In the genomic region with DNA sequence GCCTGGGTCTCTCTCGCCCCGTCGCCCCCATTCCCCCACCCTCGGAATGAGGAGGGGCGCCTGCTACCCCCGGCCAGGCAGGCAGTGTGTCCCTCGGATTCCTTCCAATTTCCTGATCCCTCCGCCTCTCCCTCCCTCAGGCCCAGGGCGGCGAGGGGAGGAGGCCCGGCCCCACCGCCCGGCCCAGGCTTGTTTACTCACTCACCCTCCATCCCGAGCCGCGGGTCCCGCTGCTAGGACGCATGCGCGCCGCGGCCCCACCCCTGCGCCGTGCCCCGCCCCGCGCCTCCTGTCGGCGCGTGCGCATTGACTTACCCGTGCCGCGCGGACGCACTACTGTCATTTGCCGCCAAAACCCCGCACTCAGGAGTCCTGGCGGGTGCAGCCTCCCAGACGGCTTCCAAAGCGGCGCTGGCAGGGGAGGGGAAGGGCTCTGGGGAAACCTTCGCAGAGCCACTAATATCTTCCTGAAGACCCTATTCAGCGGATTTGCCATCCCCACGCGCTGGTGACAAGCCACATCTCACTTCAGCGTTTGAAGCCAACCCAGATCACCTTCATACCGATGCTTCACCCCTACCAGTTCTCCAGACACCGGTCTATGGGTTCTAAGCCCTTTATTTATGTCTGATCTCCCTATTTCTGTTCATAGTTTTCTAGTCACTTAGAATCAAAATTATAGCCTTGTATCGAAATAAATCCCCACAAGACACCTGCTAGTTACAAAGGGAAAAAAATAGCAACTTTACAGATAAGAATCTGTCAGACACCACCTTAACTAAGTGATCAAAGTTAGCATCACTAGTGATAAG, we compare ENCODE assay signal across 8 cellular contexts. TPM values are rescaled to one million over a fixed set of nuclear protein-coding genes. Genes with fewer than 3 reads are reported as not detected.
DNase-seq lines count a peak whose midpoint lies in the region; ATAC-seq and TF ChIP-seq lines count a peak whose summit lies in the region.

Gene EZH1, minus strand, starts transcription at position 235 of the 812 bp plus-strand sequence. CDS start 16,099 bp downstream, outside the sequence.

- no peak for TF ChIP-seq EP300 in gastroesophageal sphincter (IDR thresholded peaks at IDR 0.05)

- H3K36me3 ChIP-seq in SK-N-MC (ENCODE audit: insufficient read depth, low read length) (no peaks in the 10 kb centered on the region), gastroesophageal sphincter (peaks cover 0 to 11% of the 10 kb centered on the region in 2 donors), neutrophil (peaks cover 3% of the 10 kb centered on the region)

- in situ Hi-C loops in G401 (cut with HindIII; ENCODE audit: low sequenced_read_pairs), result no loop called here

- CTCF ChIA-PET in activated naive CD4-positive, alpha-beta T cell treated with anti-CD3 and anti-CD28 coated beads, Interleukin-2, amount 10 ng/mL, durations not matched to agents 7 days and 5 days (lab: Charles Lee), result no interaction called here

- peak in 2 of 4 experiments; percentile 42 to 45 for TF ChIP-seq CTCF in gastroesophageal sphincter (IDR thresholded peaks at IDR 0.05)
- peak; percentile 53 for TF ChIP-seq CTCF in neutrophil (IDR thresholded peaks at IDR 0.05)
- no peak for TF ChIP-seq CTCF in subcutaneous adipose tissue (IDR thresholded peaks at IDR 0.05; ENCODE audit: low read depth)

- H3K9me3 Mint-ChIP-seq in activated naive CD4-positive, alpha-beta T cell treated with anti-CD3 and anti-CD28 coated beads, Interleukin-2, amount 10 ng/mL, durations not matched to agents 7 days and 5 days, result no peaks in the 10 kb centered on the region

- ATAC-seq in gastroesophageal sphincter, result peak; percentile 93

- H3K27me3 ChIP-seq in gastroesophageal sphincter, result no peaks in the 10 kb centered on the region
- H3K27me3 ChIP-seq in neutrophil, result peaks cover 46% of the 10 kb centered on the region

- H3K27ac ChIP-seq in SK-N-MC (peak within 1 kb of the TSS; percentile 34; the same call in 1 of the 2 replicates), gastroesophageal sphincter (peak within 1 kb of the TSS; percentile 75 to 95 (median 90)), neutrophil (peak within 1 kb of the TSS; percentile 87)

- peaks cover 22% of the 10 kb centered on the region for H3K4me1 Mint-ChIP-seq in activated naive CD4-positive, alpha-beta T cell treated with anti-CD3 and anti-CD28 coated beads, Interleukin-2, amount 10 ng/mL, durations not matched to agents 7 days and 5 days

- H3K4me3 ChIP-seq in SK-N-MC, result peak within 1 kb of the TSS; percentile 86
- peak within 1 kb of the TSS; percentile 76 to 82 for H3K4me3 ChIP-seq in gastroesophageal sphincter
- peak within 1 kb of the TSS; percentile 85 to 96 for H3K4me3 ChIP-seq in neutrophil (ENCODE audit: low read depth in 1 of 2, low read length in 1 of 2)

- H3K36me3 Mint-ChIP-seq in activated naive CD4-positive, alpha-beta T cell treated with anti-CD3 and anti-CD28 coated beads, Interleukin-2, amount 10 ng/mL, durations not matched to agents 7 days and 5 days, result no peaks in the 10 kb centered on the region

- no peaks in the 10 kb centered on the region for H3K9me3 ChIP-seq in SK-N-MC (ENCODE audit: low read depth, low read length)
- no peaks in the 10 kb centered on the region for H3K9me3 ChIP-seq in gastroesophageal sphincter
- H3K9me3 ChIP-seq in neutrophil, result no peaks in the 10 kb centered on the region

- peak within 1 kb of the TSS; percentile 82 for H3K9ac ChIP-seq in SK-N-MC (ENCODE audit: insufficient read length)

- 12 to 20% methylated on average over 7 to 18 of the region's 50 CpGs for WGBS in gastroesophageal sphincter (ENCODE audit: low coverage in 1 of 2), 2 donors

- peak within 1 kb of the TSS; percentile 94 for H3K27ac Mint-ChIP-seq in activated naive CD4-positive, alpha-beta T cell treated with anti-CD3 and anti-CD28 coated beads, Interleukin-2, amount 10 ng/mL, durations not matched to agents 7 days and 5 days

- DNase-seq in G401 (ENCODE audit: low spot score), result peak; percentile 89
- DNase-seq in HCEC 1CT, result peak; percentile 85
- DNase-seq in NAMALWA (ENCODE audit: low spot score), result peak; percentile 94
- peak; percentile 57 for DNase-seq in SK-N-MC (ENCODE audit: low read depth, low spot score)
- peak; percentile 92 for DNase-seq in activated naive CD4-positive, alpha-beta T cell treated with anti-CD3 and anti-CD28 coated beads, Interleukin-2, amount 10 ng/mL, durations not matched to agents 7 days and 5 days

- peaks cover 41% of the 10 kb centered on the region for H3K27me3 Mint-ChIP-seq in activated naive CD4-positive, alpha-beta T cell treated with anti-CD3 and anti-CD28 coated beads, Interleukin-2, amount 10 ng/mL, durations not matched to agents 7 days and 5 days

- H3K4me3 Mint-ChIP-seq in activated naive CD4-positive, alpha-beta T cell treated with anti-CD3 and anti-CD28 coated beads, Interleukin-2, amount 10 ng/mL, durations not matched to agents 7 days and 5 days, result peak within 1 kb of the TSS; percentile 98

- TF ChIP-seq POLR2A in gastroesophageal sphincter (IDR thresholded peaks at IDR 0.05), result peak; percentile 66 to 84

- peaks cover 0 to 71% (median 24%) of the 10 kb centered on the region in 3 donors for H3K4me1 ChIP-seq in gastroesophageal sphincter
- peaks cover 14 to 15% of the 10 kb centered on the region in 2 experiments for H3K4me1 ChIP-seq in neutrophil (ENCODE audit: control insufficient read depth in 1 of 2, insufficient read depth in 1 of 2, low read depth in 1 of 2, low read length in 1 of 2)

RNA-seq across cellular contexts. Expression of gene EZH1, which starts in this region (rescaled TPM):
- 10.0 and 14.7 TPM in 2 replicates for total RNA-seq in G401 (2014; rRNA removed; shearing (Covaris generic))
- total RNA-seq in gastroesophageal sphincter (10 to 100 TPM; 57.2 to 90.4 (median 59.7) TPM), subcutaneous adipose tissue (100 to 1,000 TPM in 1 of 4 donors, 10 to 100 TPM in 3; 53.7 to 126 (median 91.8) TPM)

Comparison
In these comparisons a context has a peak if more than half of its experiments do, and no peak if none do; other contexts are left out.
1. Peak in every context shown above with its lines: DNase-seq, ATAC-seq, H3K4me3 ChIP-seq and H3K27ac ChIP-seq.
2. H3K27ac ChIP-seq: peak in every context shown above with its lines; median percentile 90 in gastroesophageal sphincter; 87 in neutrophil; 34 in SK-N-MC.